25 cellular contexts compared by ENCODE assay signal in the genomic region with DNA sequence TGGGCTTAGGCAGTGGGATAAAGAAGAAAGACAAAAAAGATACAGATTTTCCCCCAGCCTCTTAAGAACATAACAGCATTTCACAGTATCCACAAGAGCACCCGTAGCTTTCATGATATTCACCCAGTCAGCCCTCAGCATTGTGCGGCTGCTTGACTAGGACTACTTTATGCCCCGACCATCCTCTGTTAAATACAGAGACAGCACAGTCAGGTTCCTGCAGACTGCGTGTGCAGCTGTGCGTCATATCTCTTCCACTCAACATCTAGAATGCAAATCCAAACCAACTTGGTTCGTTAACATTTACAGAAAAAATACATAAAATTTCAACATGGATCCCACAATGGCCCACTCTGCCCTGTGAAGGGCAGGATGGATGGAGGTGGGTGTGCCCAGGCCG. TPM values are rescaled to one million over a fixed set of nuclear protein-coding genes. Genes with fewer than 3 reads are reported as not detected.
DNase-seq lines count a peak whose midpoint lies in the region; ATAC-seq and TF ChIP-seq lines count a peak whose summit lies in the region.
"Had no signal": no experiment of that assay in that cellular context is flagged by ENCODE, and none has a peak within 500 bp of the region (broad histone marks: within the 10 kb centered on the region; RNA-seq: fewer than 3 reads in every experiment).

No MANE protein-coding gene starts in this region.

- H3K27ac Mint-ChIP-seq in stimulated activated naive CD8-positive, alpha-beta T cell treated with anti-CD3 and anti-CD28 coated beads, Interleukin-15, Interleukin-2, amounts not matched to agents 100 ng/mL and 50 ng/mL, for 24 hours: peak overlapping the region; percentile 61
- peak overlapping the region; percentile 77 for H3K27ac Mint-ChIP-seq in activated B cell treated with CpG ODN at 0.5 μM for 24 hours

- CTCF ChIA-PET in activated B cell treated with CpG ODN at 0.5 μM for 24 hours (lab: Charles Lee): interaction anchor here (1.8 kb wide), 1 partner anchor 32 kb away, joined by 4 read pairs; no protein-coding TSS in a partner anchor

- DNase-seq in stimulated activated naive CD8-positive, alpha-beta T cell treated with anti-CD3 and anti-CD28 coated beads, Interleukin-15, Interleukin-2, amounts not matched to agents 100 U/mL and 50 U/mL, for 24 hours: no peak
- DNase-seq in activated B cell treated with CpG ODN at 0.5 μM for 24 hours (no peak), iPS-NIHi11 (ENCODE audit: low spot score) (no peak), T-helper 1 cell (no peak), GM19238 (ENCODE audit: insufficient read length, low spot score) (no peak)
- DNase-seq: ACHN, DMS53, EL, GF-D8, MM.1S, NCI-H1048, NCI-H1417 treated with DMSO at 0.1 percent for 48 hours, NCI-H187 treated with DMSO at 0.1 percent for 48 hours, NCI-H2107, NCI-H446 treated with DMSO at 0.1 percent for 48 hours, NCI-H526 treated with DMSO at 0.1 percent for 48 hours, SW 1271 had no signal

- H3K4me3 Mint-ChIP-seq in stimulated activated naive CD8-positive, alpha-beta T cell treated with anti-CD3 and anti-CD28 coated beads, Interleukin-15, Interleukin-2, amounts not matched to agents 100 ng/mL and 50 ng/mL, for 24 hours: no peak overlapping the region
- H3K4me3 Mint-ChIP-seq in activated B cell treated with CpG ODN at 0.5 μM for 24 hours: peak overlapping the region; percentile 46

- TF ChIP-seq CTCF in activated B cell treated with CpG ODN at 0.5 μM for 24 hours (IDR thresholded peaks at IDR 0.05): no peak
- TF ChIP-seq CTCF in neutrophil (IDR thresholded peaks at IDR 0.05): no peak

- H3K4me3 ChIP-seq in neutrophil (ENCODE audit: low read depth in 1 of 2, low read length in 1 of 2): no peak overlapping the region
- H3K4me3 ChIP-seq: K562, SJSA1 had no signal

- H3K36me3 ChIP-seq in neutrophil: no peaks in the 10 kb centered on the region
- H3K36me3 ChIP-seq: SJSA1 had no signal

- ATAC-seq in stimulated activated naive CD8-positive, alpha-beta T cell treated with anti-CD3 and anti-CD28 coated beads, Interleukin-15, Interleukin-2, amounts not matched to agents 100 U/mL and 50 U/mL, for 24 hours: no peak
- peak; percentile 64 for ATAC-seq in activated B cell treated with CpG ODN at 0.5 μM for 24 hours (ENCODE audit: low read depth)
- ATAC-seq in SK-N-SH treated with all-trans-retinoic acid at 6 μM for 48 hours: no peak
- ATAC-seq: K562, Right ventricle myocardium inferior had no signal

- no peaks in the 10 kb centered on the region for H3K27me3 ChIP-seq in neutrophil
- H3K27me3 ChIP-seq: SJSA1 had no signal

- POLR2A ChIA-PET in activated B cell treated with CpG ODN at 0.5 μM for 24 hours (lab: Charles Lee): interaction anchor here (0.5 to 1.5 kb wide), 8 partner anchors 10 to 76 kb away, joined by 3 to 10 read pairs (median 5); no protein-coding TSS in a partner anchor

- intact Hi-C loops in activated B cell treated with CpG ODN at 0.5 μM for 24 hours (cut with micrococcal nuclease): loop anchor here (1.0 to 2.0 kb wide), 4 partner anchors 8 to 14 kb away; no protein-coding TSS in a partner anchor

- H3K9me3 ChIP-seq in neutrophil: no peaks in the 10 kb centered on the region
- H3K9me3 ChIP-seq: SJSA1 had no signal

- peak overlapping the region; percentile 81 for H3K27ac ChIP-seq in neutrophil
- H3K27ac ChIP-seq: 22Rv1, C4-2B, SJSA1 had no signal

- no peaks in the 10 kb centered on the region for H3K9me3 Mint-ChIP-seq in stimulated activated naive CD8-positive, alpha-beta T cell treated with anti-CD3 and anti-CD28 coated beads, Interleukin-15, Interleukin-2, amounts not matched to agents 100 ng/mL and 50 ng/mL, for 24 hours
- H3K9me3 Mint-ChIP-seq in activated B cell treated with CpG ODN at 0.5 μM for 24 hours: no peaks in the 10 kb centered on the region

- peaks cover 4% of the 10 kb centered on the region for H3K36me3 Mint-ChIP-seq in stimulated activated naive CD8-positive, alpha-beta T cell treated with anti-CD3 and anti-CD28 coated beads, Interleukin-15, Interleukin-2, amounts not matched to agents 100 ng/mL and 50 ng/mL, for 24 hours (ENCODE audit: low read depth)
- peaks cover 67% of the 10 kb centered on the region for H3K36me3 Mint-ChIP-seq in activated B cell treated with CpG ODN at 0.5 μM for 24 hours (ENCODE audit: low read depth)

- H3K4me1 ChIP-seq in neutrophil (ENCODE audit: control insufficient read depth in 1 of 2, insufficient read depth in 1 of 2, low read depth in 1 of 2, low read length in 1 of 2): peaks cover 64 to 76% of the 10 kb centered on the region in 2 experiments

- no peaks in the 10 kb centered on the region for H3K27me3 Mint-ChIP-seq in stimulated activated naive CD8-positive, alpha-beta T cell treated with anti-CD3 and anti-CD28 coated beads, Interleukin-15, Interleukin-2, amounts not matched to agents 100 ng/mL and 50 ng/mL, for 24 hours
- no peaks in the 10 kb centered on the region for H3K27me3 Mint-ChIP-seq in activated B cell treated with CpG ODN at 0.5 μM for 24 hours

- H3K4me1 Mint-ChIP-seq in stimulated activated naive CD8-positive, alpha-beta T cell treated with anti-CD3 and anti-CD28 coated beads, Interleukin-15, Interleukin-2, amounts not matched to agents 100 ng/mL and 50 ng/mL, for 24 hours (ENCODE audit: low read depth): peaks cover 80% of the 10 kb centered on the region
- H3K4me1 Mint-ChIP-seq in activated B cell treated with CpG ODN at 0.5 μM for 24 hours: peaks cover 95% of the 10 kb centered on the region

TF ChIP-seq in SK-N-SH treated with all-trans-retinoic acid at 6 μM for 48 hours, 23 proteins besides CTCF, POLR2A, EP300 and RAD21:
- TF ChIP-seq CSDC2 (CRISPR knock-in tag; IDR thresholded peaks at IDR 0.05): no peak
- no peak for TF ChIP-seq TCF4 (CRISPR knock-in tag; IDR thresholded peaks at IDR 0.05; ENCODE audit: borderline replicate concordance)
- TF ChIP-seq, protein P1, sequence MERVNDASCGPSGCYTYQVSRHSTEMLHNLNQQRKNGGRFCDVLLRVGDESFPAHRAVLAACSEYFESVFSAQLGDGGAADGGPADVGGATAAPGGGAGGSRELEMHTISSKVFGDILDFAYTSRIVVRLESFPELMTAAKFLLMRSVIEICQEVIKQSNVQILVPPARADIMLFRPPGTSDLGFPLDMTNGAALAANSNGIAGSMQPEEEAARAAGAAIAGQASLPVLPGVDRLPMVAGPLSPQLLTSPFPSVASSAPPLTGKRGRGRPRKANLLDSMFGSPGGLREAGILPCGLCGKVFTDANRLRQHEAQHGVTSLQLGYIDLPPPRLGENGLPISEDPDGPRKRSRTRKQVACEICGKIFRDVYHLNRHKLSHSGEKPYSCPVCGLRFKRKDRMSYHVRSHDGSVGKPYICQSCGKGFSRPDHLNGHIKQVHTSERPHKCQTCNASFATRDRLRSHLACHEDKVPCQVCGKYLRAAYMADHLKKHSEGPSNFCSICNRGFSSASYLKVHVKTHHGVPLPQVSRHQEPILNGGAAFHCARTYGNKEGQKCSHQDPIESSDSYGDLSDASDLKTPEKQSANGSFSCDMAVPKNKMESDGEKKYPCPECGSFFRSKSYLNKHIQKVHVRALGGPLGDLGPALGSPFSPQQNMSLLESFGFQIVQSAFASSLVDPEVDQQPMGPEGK (CRISPR knock-in tag; IDR thresholded peaks at IDR 0.05; ENCODE audit: borderline replicate concordance): no peak
- TF ChIP-seq PPARA (CRISPR knock-in tag; IDR thresholded peaks at IDR 0.05; ENCODE audit: borderline replicate concordance): no peak
- TF ChIP-seq BACH2 (CRISPR knock-in tag; IDR thresholded peaks at IDR 0.05; ENCODE audit: borderline replicate concordance): no peak
- TF ChIP-seq SNAI2 (CRISPR knock-in tag; IDR thresholded peaks at IDR 0.05): no peak
- no peak for TF ChIP-seq ZNF8 (CRISPR knock-in tag; IDR thresholded peaks at IDR 0.05)

RNA-seq across cellular contexts. Expression of gene PIK3AP1, which starts 33.8 kb away (rescaled TPM):
- 156 and 157 TPM in 2 replicates for total RNA-seq in activated B cell treated with CpG ODN at 0.5 μM for 24 hours
